In the genomic region with DNA sequence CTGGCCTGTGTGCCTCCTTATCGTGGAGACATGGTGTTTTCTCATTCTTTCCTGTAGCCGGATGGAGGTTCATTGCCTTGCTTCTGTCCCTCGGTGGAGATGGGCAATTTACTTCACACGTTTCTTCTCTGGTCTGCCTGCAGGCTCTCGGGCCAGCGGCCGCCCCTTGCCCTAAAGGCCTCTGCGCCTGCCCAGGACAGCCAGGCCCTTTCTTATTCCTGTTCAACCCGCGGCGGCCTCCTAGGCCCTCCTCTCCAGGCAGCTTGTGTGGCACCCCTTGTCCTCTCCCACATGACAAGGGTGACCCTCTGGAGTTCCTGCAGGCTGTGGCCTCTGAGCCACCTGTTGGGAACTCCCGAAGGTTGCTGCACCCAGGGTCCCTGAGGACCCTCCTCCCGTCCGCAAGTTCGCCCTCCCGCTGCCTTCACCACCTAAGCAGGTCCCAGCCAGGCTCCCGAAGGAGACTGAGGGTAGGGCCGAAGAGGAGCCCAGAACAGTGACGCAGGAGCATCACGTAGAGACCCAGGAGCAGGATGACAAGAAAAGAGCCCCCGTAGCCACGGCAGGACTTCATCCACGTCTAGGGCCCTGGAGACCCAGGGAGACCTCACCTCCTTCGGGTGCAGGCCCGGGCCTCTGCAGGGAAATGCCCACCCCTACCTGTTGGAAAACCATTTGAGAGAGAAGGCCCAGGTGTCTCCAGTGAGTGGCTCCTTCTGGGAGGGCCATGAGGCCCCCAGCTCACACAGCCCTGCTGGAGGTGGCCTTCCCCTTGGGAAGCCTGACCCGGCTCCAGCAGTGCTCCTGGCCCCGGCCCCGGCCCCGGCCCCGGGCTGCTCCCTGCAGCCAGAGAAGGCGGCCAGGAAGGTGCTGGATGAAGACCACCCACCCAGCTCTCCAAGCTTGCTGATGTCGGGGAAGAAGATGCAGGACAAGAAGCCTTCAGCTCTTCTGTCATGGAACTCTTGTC, we compare ENCODE assay signal across 35 cellular contexts.
"Had no signal": no experiment of that assay in that cellular context is flagged by ENCODE, and none has a peak within 500 bp of the region (broad histone marks: within the 10 kb centered on the region; RNA-seq: fewer than 3 reads in every experiment).

No MANE protein-coding gene starts in this region.

- H3K4me3 ChIP-seq: adrenal gland, body of pancreas, esophagus muscularis mucosa, gastrocnemius medialis, heart left ventricle had no signal

- DNase-seq: activated B cell treated with CpG ODN at 0.5 μM for 24 hours; activated CD4-positive, alpha-beta T cell treated with anti-CD3 and anti-CD28 coated beads for 48 hours; activated CD4-positive, alpha-beta T cell treated with anti-CD3 and anti-CD28 coated beads, Interleukin-2, amount 50 U/mL, for 1 hour; activated CD4-positive, alpha-beta T cell treated with anti-CD3 and anti-CD28 coated beads, Interleukin-2, amount 50 U/mL, for 48 hours; activated CD8-positive, alpha-beta memory T cell treated with anti-CD3 and anti-CD28 coated beads, Interleukin-2, amount 10 ng/mL, durations not matched to agents 7 days and 5 days; activated CD8-positive, alpha-beta memory T cell treated with anti-CD3 and anti-CD28 coated beads, Interleukin-2, amount 50 U/mL, for 4 hours; activated CD8-positive, alpha-beta T cell treated with anti-CD3 and anti-CD28 coated beads for 36 hours; activated effector memory CD4-positive, alpha-beta T cell treated with anti-CD3 and anti-CD28 coated beads, Interleukin-2, amount 50 U/mL, for 16 hours; activated naive CD4-positive, alpha-beta T cell treated with anti-CD3 and anti-CD28 coated beads for 36 hours; activated naive CD8-positive, alpha-beta T cell treated with anti-CD3 and anti-CD28 coated beads for 36 hours; activated naive CD8-positive, alpha-beta T cell treated with anti-CD3 and anti-CD28 coated beads, Interleukin-2, amount 50 U/mL, for 24 hours; activated T-cell treated with anti-CD3 and anti-CD28 coated beads, Interleukin-2, amount 50 U/mL, for 1 hour; activated T-cell treated with anti-CD3 and anti-CD28 coated beads, Interleukin-2, amount 50 U/mL, for 48 hours; adrenal gland; amygdala; aorta; body of pancreas; caudate nucleus; cortex of kidney; dermis blood vessel endothelial cell; effector CD4-positive, alpha-beta T cell; effector memory CD8-positive, alpha-beta T cell; erythroblast; foreskin keratinocyte; gastrocnemius medialis; glutamatergic neuron; heart left ventricle; T1000; WERI-Rb-1 had no signal

- H3K27ac ChIP-seq: adrenal gland, body of pancreas, esophagus muscularis mucosa, foreskin keratinocyte, gastrocnemius medialis, heart left ventricle, WERI-Rb-1 had no signal

- H3K9me3 ChIP-seq: adrenal gland, esophagus muscularis mucosa, gastrocnemius medialis, heart left ventricle had no signal

- H3K27ac Mint-ChIP-seq: activated B cell treated with CpG ODN at 0.5 μM for 24 hours; activated CD8-positive, alpha-beta memory T cell treated with anti-CD3 and anti-CD28 coated beads, Interleukin-2, amount 10 ng/mL, durations not matched to agents 7 days and 5 days; activated CD8-positive, alpha-beta T cell treated with anti-CD3 and anti-CD28 coated beads for 36 hours; activated naive CD4-positive, alpha-beta T cell treated with anti-CD3 and anti-CD28 coated beads for 36 hours; activated naive CD4-positive, alpha-beta T cell treated with anti-CD3 and anti-CD28 coated beads, Interleukin-2, amount 50 U/mL, for 24 hours; activated naive CD8-positive, alpha-beta T cell treated with anti-CD3 and anti-CD28 coated beads for 36 hours; activated naive CD8-positive, alpha-beta T cell treated with anti-CD3 and anti-CD28 coated beads, Interleukin-2, amount 50 U/mL, for 24 hours; activated T-helper 1 cell treated with anti-CD3 and anti-CD28 coated beads, Interleukin-12 subunit alpha, Interleukin-12 subunit beta, Interleukin-2, Interleukin-4 antibody, amounts not matched to agents 30 ng/mL and 10 ng/mL and 1 ng/mL, durations not matched to agents 14 hours and 24 hours and 36 hours; activated T-helper 2 cell treated with anti-CD3 and anti-CD28 coated beads, Interferon-gamma antibody, Interleukin-2, Interleukin-4, amounts not matched to agents 10 μg/mL and 5 μg/mL and 100 μg/mL, durations not matched to agents 14 hours and 24 hours and 36 hours; effector memory CD8-positive, alpha-beta T cell; T-helper 1 cell treated with Interleukin-12 subunit alpha and Interleukin-12 subunit beta and Interleukin-4 antibody, amounts not matched to agents 30 μg/mL and 1 μg/mL, for 36 hours had no signal

- H3K27me3 Mint-ChIP-seq: activated B cell treated with CpG ODN at 0.5 μM for 24 hours; activated CD8-positive, alpha-beta memory T cell treated with anti-CD3 and anti-CD28 coated beads, Interleukin-2, amount 10 ng/mL, durations not matched to agents 7 days and 5 days; activated CD8-positive, alpha-beta T cell treated with anti-CD3 and anti-CD28 coated beads for 36 hours; activated naive CD4-positive, alpha-beta T cell treated with anti-CD3 and anti-CD28 coated beads, Interleukin-2, amount 50 U/mL, for 24 hours; activated naive CD8-positive, alpha-beta T cell treated with anti-CD3 and anti-CD28 coated beads for 36 hours; activated naive CD8-positive, alpha-beta T cell treated with anti-CD3 and anti-CD28 coated beads, Interleukin-2, amount 50 U/mL, for 24 hours had no signal

- H3K27me3 ChIP-seq: adrenal gland, body of pancreas, foreskin keratinocyte, gastrocnemius medialis, heart left ventricle had no signal

- ATAC-seq: activated CD4-positive, CD25-positive, alpha-beta regulatory T cell treated with anti-CD3 and anti-CD28 coated beads, Interleukin-2, amount 50 U/mL, for 24 hours; activated CD8-positive, alpha-beta memory T cell treated with anti-CD3 and anti-CD28 coated beads, Interleukin-2, amount 10 ng/mL, durations not matched to agents 7 days and 5 days; activated CD8-positive, alpha-beta T cell treated with anti-CD3 and anti-CD28 coated beads for 36 hours; activated naive CD8-positive, alpha-beta T cell treated with anti-CD3 and anti-CD28 coated beads, Interleukin-2, amount 50 U/mL, for 24 hours; body of pancreas; effector memory CD8-positive, alpha-beta T cell; foreskin keratinocyte; gastrocnemius medialis; heart left ventricle had no signal

- H3K4me1 ChIP-seq: adrenal gland, body of pancreas, esophagus muscularis mucosa, foreskin keratinocyte, gastrocnemius medialis had no signal

- H3K4me3 Mint-ChIP-seq: activated B cell treated with CpG ODN at 0.5 μM for 24 hours; activated CD8-positive, alpha-beta memory T cell treated with anti-CD3 and anti-CD28 coated beads, Interleukin-2, amount 10 ng/mL, durations not matched to agents 7 days and 5 days; activated CD8-positive, alpha-beta T cell treated with anti-CD3 and anti-CD28 coated beads for 36 hours; activated naive CD4-positive, alpha-beta T cell treated with anti-CD3 and anti-CD28 coated beads for 36 hours; activated naive CD4-positive, alpha-beta T cell treated with anti-CD3 and anti-CD28 coated beads, Interleukin-2, amount 50 U/mL, for 24 hours; activated naive CD8-positive, alpha-beta T cell treated with anti-CD3 and anti-CD28 coated beads for 36 hours; activated naive CD8-positive, alpha-beta T cell treated with anti-CD3 and anti-CD28 coated beads, Interleukin-2, amount 50 U/mL, for 24 hours; activated T-helper 1 cell treated with anti-CD3 and anti-CD28 coated beads, Interleukin-12 subunit alpha, Interleukin-12 subunit beta, Interleukin-2, Interleukin-4 antibody, amounts not matched to agents 30 ng/mL and 10 ng/mL and 1 ng/mL, durations not matched to agents 14 hours and 24 hours and 36 hours; effector memory CD8-positive, alpha-beta T cell; T-helper 1 cell treated with Interleukin-12 subunit alpha and Interleukin-12 subunit beta and Interleukin-4 antibody, amounts not matched to agents 30 μg/mL and 1 μg/mL, for 36 hours had no signal

- H3K9me3 Mint-ChIP-seq: activated naive CD4-positive, alpha-beta T cell treated with anti-CD3 and anti-CD28 coated beads, Interleukin-2, amount 50 U/mL, for 24 hours; effector memory CD8-positive, alpha-beta T cell had no signal

- H3K36me3 ChIP-seq: adrenal gland, esophagus muscularis mucosa, gastrocnemius medialis, heart left ventricle, WERI-Rb-1 had no signal
